ENCODE assay signal across 21 cellular contexts in the genomic region with DNA sequence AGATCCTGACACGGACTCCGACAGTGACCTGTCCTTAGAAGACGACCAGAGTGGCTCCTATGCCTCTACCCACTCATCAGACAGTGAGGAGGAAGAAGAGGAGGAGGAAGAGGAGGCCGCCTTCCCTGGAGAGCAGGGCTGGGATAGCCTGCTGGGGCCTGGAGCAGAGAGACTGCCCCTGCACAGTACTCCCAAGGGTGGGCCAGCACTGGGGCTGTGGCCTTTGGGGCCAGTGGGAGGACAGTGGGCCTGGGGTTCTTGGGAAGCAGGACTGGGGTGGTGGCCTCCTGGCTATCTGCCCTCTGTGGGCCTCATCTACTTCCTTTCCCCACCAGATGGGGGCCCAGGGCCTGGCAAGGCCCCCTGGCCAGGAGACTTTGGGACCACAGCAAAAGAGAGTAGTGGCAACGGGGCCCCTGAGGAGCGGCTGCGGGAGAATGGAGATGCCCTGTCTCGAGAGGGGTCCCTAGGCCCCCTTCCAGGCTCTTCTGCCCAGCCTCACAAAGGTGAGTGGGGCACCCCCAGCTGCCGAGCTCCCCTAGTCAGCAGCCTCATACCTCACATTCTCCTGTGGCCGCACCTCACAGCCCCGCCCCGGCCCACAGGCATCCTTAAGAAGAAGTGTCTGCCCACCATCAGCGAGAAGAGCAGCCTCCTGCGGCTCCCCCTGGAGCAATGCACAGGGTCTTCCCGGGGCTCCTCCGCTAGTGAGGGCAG. TPM values are rescaled to one million over a fixed set of nuclear protein-coding genes. Genes with fewer than 3 reads are reported as not detected.
DNase-seq lines count a peak whose midpoint lies in the region; ATAC-seq, FAIRE-seq and TF ChIP-seq lines count a peak whose summit lies in the region.
"Had no signal": no experiment of that assay in that cellular context is flagged by ENCODE, and none has a peak within 500 bp of the region (broad histone marks: within the 10 kb centered on the region; RNA-seq: fewer than 3 reads in every experiment).

No MANE protein-coding gene starts in this region.

- 67 to 76% methylated on average over 16 of the region's 16 CpGs for WGBS in esophagus, 2 donors

- H3K27me3 Mint-ChIP-seq in Calu3 (ENCODE audit: unreplicated experiment) (no peaks in the 10 kb centered on the region), progenitor cell of endocrine pancreas (no peaks in the 10 kb centered on the region)
- H3K27me3 Mint-ChIP-seq: activated naive CD4-positive, alpha-beta T cell treated with anti-CD3 and anti-CD28 coated beads, Interleukin-2, amount 50 U/mL, for 24 hours; naive thymus-derived CD8-positive, alpha-beta T cell had no signal

- H3K36me3 Mint-ChIP-seq in Calu3 (ENCODE audit: insufficient read depth, unreplicated experiment) (peaks cover 30% of the 10 kb centered on the region), progenitor cell of endocrine pancreas (ENCODE audit: insufficient read depth) (peaks cover 12% of the 10 kb centered on the region)

- H3K9me3 ChIP-seq in PC-3 (ENCODE audit: low read length), result no peaks in the 10 kb centered on the region
- H3K9me3 ChIP-seq in esophagus (ENCODE audit: control insufficient read depth in 2 of 2, insufficient read depth in 1 of 2, low read depth in 1 of 2, low read length in 1 of 2), result no peaks in the 10 kb centered on the region
- H3K9me3 ChIP-seq: body of pancreas had no signal

- peak; percentile 45 for DNase-seq in Calu3
- peak; percentile 47 for DNase-seq in PC-3
- DNase-seq in progenitor cell of endocrine pancreas (ENCODE audit: low spot score, unreplicated experiment), result no peak
- no peak for DNase-seq in GM19239 (ENCODE audit: insufficient read length, low spot score)
- DNase-seq in UCSD-AML1 (lab: John Stamatoyannopoulos, UW; ENCODE audit: unreplicated experiment), result no peak
- DNase-seq in kidney glomerular epithelial cell (lab: John Stamatoyannopoulos, UW), result no peak
- DNase-seq: activated CD8-positive, alpha-beta memory T cell treated with anti-CD3 and anti-CD28 coated beads, Interleukin-2, amount 50 U/mL, for 48 hours; AML-193; GF-D8; Kasumi-1; NCI-H146; NCI-H2227 treated with DMSO at 0.1 percent for 48 hours; T-helper 2 cell had no signal

- H3K36me3 ChIP-seq in PC-3 (ENCODE audit: low read depth, low read length), result no peaks in the 10 kb centered on the region
- peaks cover 0 to 39% of the 10 kb centered on the region in 2 donors for H3K36me3 ChIP-seq in esophagus (ENCODE audit: control insufficient read depth in 2 of 2, insufficient read depth in 2 of 2, low read length in 1 of 2)

- no peak for FAIRE-seq in GM19239 (lab: Jason Lieb, UNC)

- no peak overlapping the region for H2AFZ ChIP-seq in PC-3 (ENCODE audit: low read length)

- peak overlapping the region; percentile 18; the same call in 1 of the 2 replicates for H3K27ac ChIP-seq in PC-3 (ENCODE audit: low read length)
- peak overlapping the region; percentile 85 to 96 for H3K27ac ChIP-seq in esophagus (ENCODE audit: low read depth in 2 of 2, low read length in 1 of 2)

- peaks cover 52% of the 10 kb centered on the region for H3K4me1 ChIP-seq in PC-3 (ENCODE audit: insufficient read depth, low read length)
- H3K4me1 ChIP-seq in esophagus (ENCODE audit: control insufficient read depth in 2 of 2, insufficient read depth in 2 of 2, low read length in 1 of 2), result peaks cover 0 to 16% of the 10 kb centered on the region in 2 donors

- H3K9me3 Mint-ChIP-seq in Calu3 (ENCODE audit: low read depth, unreplicated experiment), result peaks cover 2% of the 10 kb centered on the region
- no peaks in the 10 kb centered on the region for H3K9me3 Mint-ChIP-seq in progenitor cell of endocrine pancreas (ENCODE audit: low read depth)
- H3K9me3 Mint-ChIP-seq: activated naive CD4-positive, alpha-beta T cell treated with anti-CD3 and anti-CD28 coated beads, Interleukin-2, amount 50 U/mL, for 24 hours; naive thymus-derived CD8-positive, alpha-beta T cell had no signal

- TF ChIP-seq CTCF in Calu3 (IDR thresholded peaks at IDR 0.05; ENCODE audit: unreplicated experiment) (no peak), PC-3 (conservative IDR thresholded peaks at IDR 0.05; ENCODE audit: low read depth, low read length) (no peak), progenitor cell of endocrine pancreas (IDR thresholded peaks at IDR 0.05; ENCODE audit: unreplicated experiment) (no peak)

- H3K4me1 Mint-ChIP-seq in Calu3 (ENCODE audit: low read depth, unreplicated experiment), result peaks cover 28% of the 10 kb centered on the region
- peaks cover 32% of the 10 kb centered on the region for H3K4me1 Mint-ChIP-seq in progenitor cell of endocrine pancreas (ENCODE audit: low read depth)

- intact Hi-C loops in Calu3 (cut with micrococcal nuclease; ENCODE audit: unreplicated experiment) (no loop called here), PC-3 (cut with micrococcal nuclease) (no loop called here)

- H3K4me3 Mint-ChIP-seq in Calu3 (ENCODE audit: low read depth, unreplicated experiment) (peak overlapping the region; percentile 73), progenitor cell of endocrine pancreas (ENCODE audit: low read depth) (no peak overlapping the region)
- H3K4me3 Mint-ChIP-seq: activated naive CD4-positive, alpha-beta T cell treated with anti-CD3 and anti-CD28 coated beads, Interleukin-2, amount 50 U/mL, for 24 hours had no signal

- POLR2A ChIA-PET in PC-3 (lab: Charles Lee; ENCODE audit: unreplicated experiment), result no interaction called here

- no TSS peak for BruUV-seq in Calu3 (replicated peaks; lab: Mats Ljungman, UMichigan)
- BruUV-seq in PC-3 (replicated peaks; lab: Mats Ljungman, UMichigan), result no TSS peak

- no peaks in the 10 kb centered on the region for H3K79me2 ChIP-seq in PC-3 (ENCODE audit: low read length)

- H3K4me2 ChIP-seq in PC-3 (ENCODE audit: low read length), result peak overlapping the region; percentile 8; the same call in 1 of the 2 replicates

- CTCF ChIA-PET in Calu3 (lab: Charles Lee) (interaction anchor here (0.6 to 1.2 kb wide), 5 partner anchors 9 to 338 kb away, joined by 3 to 4 read pairs (median 4); partner anchors contain the start of gene PSRC1), PC-3 (lab: Charles Lee) (interaction anchor here (0.7 kb wide), 1 partner anchor 152 kb away, joined by 3 read pairs; no protein-coding TSS in a partner anchor)

- H3F3A ChIP-seq in PC-3 (ENCODE audit: low read length, unreplicated experiment), result peaks cover 10% of the 10 kb centered on the region

- ATAC-seq in PC-3 (no peak), GM21360 (IDR thresholded peaks at IDR 0.05; ENCODE audit: unreplicated experiment) (no peak)
- ATAC-seq: body of pancreas; naive thymus-derived CD8-positive, alpha-beta T cell had no signal

- no peak overlapping the region for H3K9ac ChIP-seq in PC-3 (ENCODE audit: low read length)

- H3K9me2 ChIP-seq in PC-3 (replicated peaks; ENCODE audit: low read length), result no peaks in the 10 kb centered on the region

- H3K4me3 ChIP-seq in PC-3 (ENCODE audit: low read length) (no peak overlapping the region), esophagus (ENCODE audit: low read depth in 1 of 2, low read length in 2 of 2) (no peak overlapping the region)
- H3K4me3 ChIP-seq: body of pancreas had no signal

- no peaks in the 10 kb centered on the region for H4K20me1 ChIP-seq in PC-3 (ENCODE audit: low read length)

- H3K27ac Mint-ChIP-seq in Calu3 (ENCODE audit: unreplicated experiment) (no peak overlapping the region), progenitor cell of endocrine pancreas (peak overlapping the region; percentile 24)
- H3K27ac Mint-ChIP-seq: activated naive CD4-positive, alpha-beta T cell treated with anti-CD3 and anti-CD28 coated beads, Interleukin-2, amount 50 U/mL, for 24 hours had no signal

- H3K27me3 ChIP-seq in PC-3 (ENCODE audit: low read length), result no peaks in the 10 kb centered on the region
- no peaks in the 10 kb centered on the region for H3K27me3 ChIP-seq in esophagus (ENCODE audit: control insufficient read depth in 1 of 2, insufficient read depth in 2 of 2, low read length in 2 of 2)
- H3K27me3 ChIP-seq: body of pancreas had no signal

RNA-seq across cellular contexts. Expression of gene PSRC1, which starts 10.0 kb away (rescaled TPM):
- total RNA-seq in Calu3 (2022) (17.1 and 21.3 TPM in 2 replicates), PC-3 (2014; rRNA removed) (33.8 and 34.5 TPM in 2 replicates), progenitor cell of endocrine pancreas (26.1 and 29.4 TPM in 2 replicates)
- polyA plus RNA-seq in esophagus, result 10 to 100 TPM in 1 of 2 donors, 1 to 10 TPM in 1; 6.3 to 10.4 TPM

RNA-seq across cellular contexts. Expression of gene CELSR2, which starts 23.6 kb away (rescaled TPM):
- 5.1 and 5.3 TPM in 2 replicates for total RNA-seq in Calu3 (2022)
- 3.6 and 6.4 TPM in 2 replicates for total RNA-seq in PC-3 (2014; rRNA removed)
- polyA plus RNA-seq in esophagus, result 10 to 100 TPM; 17.4 to 19.4 TPM
- 33.7 and 38.7 TPM in 2 replicates for total RNA-seq in progenitor cell of endocrine pancreas

RNA-seq across cellular contexts. Expression of gene MYBPHL, which starts 33.8 kb away (rescaled TPM):
- total RNA-seq in Calu3 (2022), result not detected in 2 replicates
- not detected in 2 replicates for total RNA-seq in PC-3 (2014; rRNA removed)
- under 1 TPM; 0.08 to 0.14 TPM for polyA plus RNA-seq in esophagus
- total RNA-seq in progenitor cell of endocrine pancreas, result 0.29 TPM in 1 of 2 replicates, not detected in the other
- total RNA-seq: body of pancreas; H4; liver; naive thymus-derived CD8-positive, alpha-beta T cell; pulmonary artery endothelial cell had no signal
- polyA plus RNA-seq: liver; naive thymus-derived CD8-positive, alpha-beta T cell had no signal

RNA-seq across cellular contexts. Expression of gene SARS1, which starts 59.3 kb away (rescaled TPM):
- 119 and 129 TPM in 2 replicates for total RNA-seq in Calu3 (2022)
- total RNA-seq in PC-3 (2014; rRNA removed), result 146 and 158 TPM in 2 replicates
- polyA plus RNA-seq in esophagus, result 100 to 1,000 TPM in 1 of 2 donors, 10 to 100 TPM in 1; 31.4 to 124 TPM
- 135 TPM in 2 replicates for total RNA-seq in progenitor cell of endocrine pancreas

Comparison
In these comparisons a context has a peak if more than half of its experiments do, and no peak if none do; other contexts are left out.
1. DNase-seq: peak in Calu3 (single experiment) and PC-3 (single experiment); none in progenitor cell of endocrine pancreas (single experiment), GM19239 (single experiment), UCSD-AML1 (single experiment) and kidney glomerular epithelial cell (single experiment).